ENCODE assay signal across 8 cellular contexts in genomic region chr1:110554871-110555801, GRCh38. TPM values are rescaled to one million over a fixed set of nuclear protein-coding genes. Genes with fewer than 3 reads are reported as not detected.
DNase-seq lines count a peak whose midpoint lies in the region; ATAC-seq and TF ChIP-seq lines count a peak whose summit lies in the region.

No MANE protein-coding gene starts in this region.

- no peak overlapping the region for H3K4me3 ChIP-seq in LNCaP clone FGC (ENCODE audit: low read depth, low read length)
- H3K4me3 ChIP-seq in esophagus muscularis mucosa, result peak overlapping the region; percentile 46 to 64 (median 52)

- TF ChIP-seq CTCF in LNCaP clone FGC (IDR thresholded peaks at IDR 0.05; ENCODE audit: control insufficient read depth, extremely low read depth, insufficient read depth), result peak; percentile 69
- peak; percentile 71 to 85 (median 77) for TF ChIP-seq CTCF in esophagus muscularis mucosa (IDR thresholded peaks at IDR 0.05)
- peak; percentile 50 for TF ChIP-seq CTCF in natural killer cell (IDR thresholded peaks at IDR 0.05)

- 17% methylated on average over 12 of the region's 53 CpGs for WGBS in esophagus muscularis mucosa

- no peaks in the 10 kb centered on the region for H3K36me3 ChIP-seq in esophagus muscularis mucosa

- H3K4me1 ChIP-seq in esophagus muscularis mucosa, result peaks cover 6 to 20% (median 16%) of the 10 kb centered on the region in 4 donors

- DNase-seq in DMS 273 (lab: John Stamatoyannopoulos, UW; ENCODE audit: unreplicated experiment) (peak; percentile 82), LNCaP clone FGC (ENCODE audit: low read depth) (no peak), activated T-cell treated with anti-CD3 and anti-CD28 coated beads for 4 hours (peak; percentile 44), esophagus muscularis mucosa (ENCODE audit: extremely low spot score) (no peak), natural killer cell (peak; percentile 27), A172 (ENCODE audit: low spot score) (no peak), 8988T (no peak)
- DNase-seq in stimulated activated naive CD4-positive, alpha-beta T cell (lab: John Stamatoyannopoulos, UW), result peak; percentile 24 to 55 (median 30)

- H3K27me3 ChIP-seq in esophagus muscularis mucosa, result peaks cover 0 to 44% (median 2%) of the 10 kb centered on the region in 4 donors

- no peaks in the 10 kb centered on the region for H3K9me3 Mint-ChIP-seq in natural killer cell

- TF ChIP-seq EP300 in esophagus muscularis mucosa (IDR thresholded peaks at IDR 0.05), result no peak

- peaks cover 3 to 5% of the 10 kb centered on the region in 2 donors for H3K4me1 Mint-ChIP-seq in natural killer cell

- H3K4me3 Mint-ChIP-seq in natural killer cell, result peak overlapping the region; percentile 41

- H3K9me3 ChIP-seq in esophagus muscularis mucosa, result no peaks in the 10 kb centered on the region

- no peaks in the 10 kb centered on the region for H3K36me3 Mint-ChIP-seq in natural killer cell

- TF ChIP-seq POLR2A in esophagus muscularis mucosa (IDR thresholded peaks at IDR 0.05; ENCODE audit: low read depth), result no peak

- intact Hi-C loops in esophagus muscularis mucosa (cut with DNase I), result loop anchor here (2.0 to 10.0 kb wide), 2 partner anchors 60 to 230 kb away; no protein-coding TSS in a partner anchor
- intact Hi-C loops in natural killer cell (cut with micrococcal nuclease), result loop anchor here (5.0 kb wide), 1 partner anchor 227 kb away; no protein-coding TSS in a partner anchor

- H3K27ac ChIP-seq in esophagus muscularis mucosa (replicated peaks in 1 of 4), result peak overlapping the region; percentile 25 to 70 (median 52)

- peak; percentile 67 to 94 (median 73) for ATAC-seq in natural killer cell

- peaks cover 43 to 54% of the 10 kb centered on the region in 2 donors for H3K27me3 Mint-ChIP-seq in natural killer cell (ENCODE audit: low read depth in 2 of 2)

- no peak overlapping the region for H3K27ac Mint-ChIP-seq in natural killer cell

RNA-seq across cellular contexts. Expression of gene KCNA10, which starts 36.2 kb away (rescaled TPM):
- total RNA-seq in esophagus muscularis mucosa (under 1 TPM in 1 of 4 donors, not detected in 3; 0.23 TPM), natural killer cell (not detected)
- not detected in 2 replicates for total RNA-seq in A172 (2014; rRNA removed; shearing (Covaris generic))

RNA-seq across cellular contexts. Expression of gene KCNA2, which starts 51.0 kb away (rescaled TPM):
- total RNA-seq in esophagus muscularis mucosa (1 to 10 TPM; 1.7 to 4.3 (median 2.7) TPM), natural killer cell (1 to 10 TPM in 1 of 3 donors, under 1 TPM in 2; 0.07 to 2.6 (median 0.26) TPM)
- total RNA-seq in A172 (2014; rRNA removed; shearing (Covaris generic)), result 0.02 TPM in 1 of 2 replicates, not detected in the other

Comparison
In these comparisons a context has a peak if more than half of its experiments do, and no peak if none do; other contexts are left out.
1. DNase-seq: peak in DMS 273 (single experiment), activated T-cell treated with anti-CD3 and anti-CD28 coated beads for 4 hours (single experiment), natural killer cell (single experiment) and stimulated activated naive CD4-positive, alpha-beta T cell (6 of 6); none in LNCaP clone FGC (single experiment), esophagus muscularis mucosa (single experiment), A172 (single experiment) and 8988T (single experiment).
2. Peak in every context shown above with its lines, with median percentiles within 50 percentile points of each other: CTCF ChIP-seq.